In genomic region chr4:137448402-137448801, GRCh38 we compare ENCODE assay signal across 3 cellular contexts.
TF ChIP-seq lines count a peak whose summit lies in the region.

No MANE protein-coding gene starts in this region.

TF ChIP-seq in A549, 52 proteins besides CTCF, POLR2A, EP300 and RAD21:
- peak; percentile 31 for TF ChIP-seq MAFK (IDR thresholded peaks at IDR 0.05; ENCODE audit: partially characterized antibody)
- no peak for TF ChIP-seq RCOR1 (IDR thresholded peaks at IDR 0.05; ENCODE audit: low read depth, low read length)

TF ChIP-seq in IMR-90, 13 proteins besides CTCF, POLR2A, EP300 and RAD21:
- TF ChIP-seq SMC3 (IDR thresholded peaks at IDR 0.05; ENCODE audit: low read depth, low read length) (no peak), MAFK (IDR thresholded peaks at IDR 0.05; ENCODE audit: low read depth, low read length) (peak; percentile 67), USF2 (IDR thresholded peaks at IDR 0.05; ENCODE audit: low read depth, low read length) (no peak), NFE2L2 (IDR thresholded peaks at IDR 0.05; ENCODE audit: low read depth, low read length) (no peak), CEBPB (IDR thresholded peaks at IDR 0.05; ENCODE audit: low read depth, low read length) (no peak), BHLHE40 (IDR thresholded peaks at IDR 0.05; ENCODE audit: low read depth, low read length) (no peak), RFX5 (IDR thresholded peaks at IDR 0.05; ENCODE audit: low read depth, low read length) (no peak)

TF ChIP-seq in H1, 55 proteins besides CTCF, POLR2A, EP300 and RAD21:
- TF ChIP-seq EGR1 (IDR thresholded peaks at IDR 0.05; ENCODE audit: borderline replicate concordance, low read depth, low read length), result no peak
- no peak for TF ChIP-seq CHD7 (IDR thresholded peaks at IDR 0.05; ENCODE audit: insufficient replicate concordance, low read length)
- TF ChIP-seq TCF12 (IDR thresholded peaks at IDR 0.05; ENCODE audit: low read depth, low read length), result no peak
- no peak for TF ChIP-seq EZH2 (IDR thresholded peaks at IDR 0.05; ENCODE audit: low read depth, low read length, severe bottlenecking)
- no peak for TF ChIP-seq NANOG (IDR thresholded peaks at IDR 0.05; ENCODE audit: insufficient read depth, low read depth, low read length, poor library complexity, severe bottlenecking)
- TF ChIP-seq POU5F1 (IDR thresholded peaks at IDR 0.05; ENCODE audit: low read depth, low read length), result no peak
- no peak for TF ChIP-seq RNF2 (IDR thresholded peaks at IDR 0.05; ENCODE audit: borderline replicate concordance, low read depth, low read length, missing control alignments, poor library complexity, severe bottlenecking)
- no peak for TF ChIP-seq TBP (IDR thresholded peaks at IDR 0.05; ENCODE audit: low read depth, low read length)
- TF ChIP-seq HDAC6 (IDR thresholded peaks at IDR 0.05; ENCODE audit: low read depth, low read length), result no peak
- no peak for TF ChIP-seq TAF7 (optimal IDR thresholded peaks at IDR 0.05; ENCODE audit: borderline replicate concordance, low read depth, low read length)
- TF ChIP-seq ATF3 (IDR thresholded peaks at IDR 0.05; ENCODE audit: insufficient read depth, low read depth, low read length), result no peak
- TF ChIP-seq POLR2AphosphoS5 (IDR thresholded peaks at IDR 0.05; ENCODE audit: low read depth, low read length), result no peak
- no peak for TF ChIP-seq CEBPB (IDR thresholded peaks at IDR 0.05; ENCODE audit: low read depth, low read length)
- TF ChIP-seq BACH1 (IDR thresholded peaks at IDR 0.05; ENCODE audit: low read length), result no peak
- TF ChIP-seq E2F6 (IDR thresholded peaks at IDR 0.05), result no peak
